8 cellular contexts compared by ENCODE assay signal in the genomic region with DNA sequence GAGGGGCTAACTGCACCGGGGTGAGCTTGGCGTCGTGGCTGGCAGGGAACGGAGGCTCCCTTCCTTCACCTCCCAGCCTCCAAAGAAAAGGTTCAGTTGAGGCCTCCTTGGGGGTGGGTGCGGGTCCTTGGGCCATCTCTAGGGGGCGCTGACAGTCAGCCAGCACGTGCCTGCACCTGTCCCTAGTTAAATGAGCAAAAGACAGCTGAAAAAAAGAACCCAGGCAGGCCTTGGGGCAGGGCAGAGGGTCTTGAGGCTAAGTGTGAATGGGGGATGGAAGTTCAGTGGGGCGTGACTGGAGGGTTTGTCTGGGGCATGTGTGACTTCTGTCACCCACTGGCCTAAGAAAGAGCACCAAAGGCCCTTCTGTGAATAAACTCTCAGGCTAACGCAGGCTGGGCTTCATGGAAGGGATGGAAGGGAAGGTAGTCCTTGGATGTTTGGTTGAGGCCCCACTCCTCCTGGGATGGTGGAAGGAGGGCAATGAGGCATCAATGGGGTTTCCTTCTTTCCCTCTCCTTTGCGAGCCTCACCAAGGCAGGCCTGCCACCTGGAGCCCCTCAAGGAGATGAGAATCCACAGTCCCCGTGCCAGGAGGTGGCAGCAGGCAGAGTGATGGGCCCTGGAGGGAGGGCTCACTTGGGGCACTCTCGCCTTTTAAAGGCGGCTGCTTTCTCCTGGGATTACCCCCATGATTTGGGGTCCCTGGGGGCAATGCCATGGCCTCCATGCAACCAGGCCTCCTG. TPM values are rescaled to one million over a fixed set of nuclear protein-coding genes. Genes with fewer than 3 reads are reported as not detected.
DNase-seq lines count a peak whose midpoint lies in the region; ATAC-seq, FAIRE-seq and TF ChIP-seq lines count a peak whose summit lies in the region.

No MANE protein-coding gene starts in this region.

- no peak overlapping the region for H3K4me3 ChIP-seq in GM12865 (ENCODE audit: low read depth, low read length)
- no peak overlapping the region for H3K4me3 ChIP-seq in SJCRH30
- H3K4me3 ChIP-seq in left lung = no peak overlapping the region

- H3K27ac ChIP-seq in SJCRH30 (no peak overlapping the region), left lung (peak overlapping the region; percentile 56 to 85)

- peak overlapping the region; percentile 62 for H3K4me3 Mint-ChIP-seq in activated naive CD8-positive, alpha-beta T cell treated with anti-CD3 and anti-CD28 coated beads, Interleukin-2, amount 50 U/mL, for 24 hours

- peak overlapping the region; percentile 92 for H3K27ac Mint-ChIP-seq in activated naive CD8-positive, alpha-beta T cell treated with anti-CD3 and anti-CD28 coated beads, Interleukin-2, amount 50 U/mL, for 24 hours

- no peak for ATAC-seq in activated naive CD8-positive, alpha-beta T cell treated with anti-CD3 and anti-CD28 coated beads, Interleukin-2, amount 50 U/mL, for 24 hours
- ATAC-seq in left lung = peak; percentile 56

- H3K36me3 ChIP-seq in SJCRH30 (no peaks in the 10 kb centered on the region), left lung (no peaks in the 10 kb centered on the region)

- H3K9me3 ChIP-seq in SJCRH30 (replicated peaks) (peaks cover 4% of the 10 kb centered on the region), left lung (peaks cover 0 to 4% of the 10 kb centered on the region in 2 donors)

- H3K27me3 Mint-ChIP-seq in activated naive CD8-positive, alpha-beta T cell treated with anti-CD3 and anti-CD28 coated beads, Interleukin-2, amount 50 U/mL, for 24 hours = no peaks in the 10 kb centered on the region

- DNase-seq in GM12865 (ENCODE audit: low read depth) (peak; percentile 66), SJCRH30 (peak; percentile 37 to 62), left lung (peak in 1 of 2 donors; percentile 80), cerebellar nuclear complex (lab: John Stamatoyannopoulos, UW) (no peak), NCI-H187 (lab: John Stamatoyannopoulos, UW) (no peak), frontal cortex (ENCODE audit: low spot score in 2 of 2) (no peak)
- DNase-seq in activated naive CD8-positive, alpha-beta T cell treated with anti-CD3 and anti-CD28 coated beads, Interleukin-2, amount 50 U/mL, for 24 hours = peak; percentile 77
- DNase-seq in stimulated activated naive CD4-positive, alpha-beta T cell treated with Interleukin-2 at 50 U/mL for 16 hours (lab: John Stamatoyannopoulos, UW) = peak; percentile 53

- no peak for FAIRE-seq in frontal cortex (lab: Jason Lieb, UNC)

- no peaks in the 10 kb centered on the region for H3K27me3 ChIP-seq in SJCRH30
- H3K27me3 ChIP-seq in left lung = no peaks in the 10 kb centered on the region

- peaks cover 78% of the 10 kb centered on the region for H3K4me1 Mint-ChIP-seq in activated naive CD8-positive, alpha-beta T cell treated with anti-CD3 and anti-CD28 coated beads, Interleukin-2, amount 50 U/mL, for 24 hours

- TF ChIP-seq CTCF in GM12865 (IDR thresholded peaks at IDR 0.05; ENCODE audit: insufficient read depth, low read depth, low read length, missing control alignments) (peak; percentile 77), left lung (IDR thresholded peaks at IDR 0.05) (peak; percentile 46 to 64)

- H3K4me1 ChIP-seq in SJCRH30 = peaks cover 11% of the 10 kb centered on the region
- H3K4me1 ChIP-seq in left lung = peaks cover 11 to 73% of the 10 kb centered on the region in 2 donors

- H3K9me3 Mint-ChIP-seq in activated naive CD8-positive, alpha-beta T cell treated with anti-CD3 and anti-CD28 coated beads, Interleukin-2, amount 50 U/mL, for 24 hours = no peaks in the 10 kb centered on the region

- no peaks in the 10 kb centered on the region for H3K36me3 Mint-ChIP-seq in activated naive CD8-positive, alpha-beta T cell treated with anti-CD3 and anti-CD28 coated beads, Interleukin-2, amount 50 U/mL, for 24 hours (ENCODE audit: low read depth)

- intact Hi-C loops in left lung (cut with DNase I) = no loop called here

RNA-seq across cellular contexts. Expression of a gene that starts 56.2 kb away (rescaled TPM):
- 5.1 and 5.6 TPM in 2 replicates for total RNA-seq in SJCRH30 (2014; rRNA removed; shearing (Covaris generic))
- total RNA-seq in left lung = 100 to 1,000 TPM in 1 of 2 donors, 10 to 100 TPM in 1; 72.2 to 112 TPM
- 2.4 TPM for total RNA-seq in frontal cortex

Comparison
In these comparisons a context has a peak if more than half of its experiments do, and no peak if none do; other contexts are left out.
1. DNase-seq: peak in GM12865 (single experiment), SJCRH30 (2 of 2), activated naive CD8-positive, alpha-beta T cell treated with anti-CD3 and anti-CD28 coated beads, Interleukin-2, amount 50 U/mL, for 24 hours (single experiment) and stimulated activated naive CD4-positive, alpha-beta T cell treated with Interleukin-2 at 50 U/mL for 16 hours (single experiment); none in cerebellar nuclear complex (0 of 2), NCI-H187 (0 of 2) and frontal cortex (0 of 2).
2. RNA of a gene that starts 56.2 kb away (total RNA-seq): 72.2 to 112 TPM in left lung; 5.1 to 5.6 TPM in SJCRH30 and 2.4 TPM in frontal cortex (single experiment); every median in the first group is over 10 times any median in the second.